In genomic region chr2:58376592-58376991, GRCh38 we compare ENCODE assay signal across 17 cellular contexts.
A peak's percentile ranks its signal among the peaks of the same experiment; 100 is the strongest.
DNase-seq lines count a peak whose midpoint lies in the region; ATAC-seq, FAIRE-seq and TF ChIP-seq lines count a peak whose summit lies in the region.
"Had no signal": no experiment of that assay in that cellular context is flagged by ENCODE, and none has a peak within 500 bp of the region (broad histone marks: within the 10 kb centered on the region; RNA-seq: fewer than 3 reads in every experiment).

No MANE protein-coding gene starts in this region.

- no peaks in the 10 kb centered on the region for H3K4me1 ChIP-seq in GM12878 (ENCODE audit: control insufficient read depth, insufficient read depth, low read length)
- H3K4me1 ChIP-seq: left ventricle myocardium inferior, testis had no signal

- no TSS peak for BruUV-seq in GM12878 (replicated peaks; lab: Mats Ljungman, UMichigan)

- CTCF ChIA-PET in GM12878 (lab: Yijun Ruan, JAX) = no interaction called here

- ATAC-seq in GM19023 (IDR thresholded peaks at IDR 0.05; ENCODE audit: unreplicated experiment) (peak; percentile 58), HG02938 (IDR thresholded peaks at IDR 0.05; ENCODE audit: unreplicated experiment) (peak; percentile 59), GM12878 (no peak; the same call in 2 of the 3 replicates)

- H3K4me3 ChIP-seq in GM12878 = no peak overlapping the region
- H3K4me3 ChIP-seq: left ventricle myocardium inferior, SK-N-MC, testis had no signal

- H3K27me3 ChIP-seq in GM12878 (replicated peaks in 1 of 2; ENCODE audit: control insufficient read depth in 2 of 2, insufficient read depth in 2 of 2, low read length in 1 of 2) = no peaks in the 10 kb centered on the region; a peak in 2 of 4 replicates
- H3K27me3 ChIP-seq: testis had no signal

- no peak for TF ChIP-seq POLR2A in GM12878 (IDR thresholded peaks at IDR 0.05; ENCODE audit: low read depth, low read length)

- H3K79me2 ChIP-seq in GM12878 (ENCODE audit: control insufficient read depth, insufficient read depth, low read length) = no peaks in the 10 kb centered on the region

- FAIRE-seq in GM12878 (lab: Jason Lieb, UNC) = peak; percentile 31
- FAIRE-seq: D721Med, HTR-8/SVneo had no signal

- RAD21 ChIA-PET in GM12878 (lab: Charles Lee; ENCODE audit: unreplicated experiment) = no interaction called here

- no peak overlapping the region for H2AFZ ChIP-seq in GM12878 (ENCODE audit: control insufficient read depth, low read depth, low read length)

- in situ Hi-C loops in GM12878 (cut with MboI) = no loop called here

- no peak overlapping the region for H3K9ac ChIP-seq in GM12878 (ENCODE audit: control insufficient read depth, insufficient read depth, low read length)

- POLR2A ChIA-PET in GM12878 (lab: Charles Lee) = no interaction called here

- WGBS in GM12878 (ENCODE audit: insufficient coverage, insufficient replicate concordance, low lambda C conversion rate, missing lambda C conversion rate) = 0% methylated on average over 1 of the region's 1 CpG

- H3K9me3 ChIP-seq in GM12878 (replicated peaks; ENCODE audit: control insufficient read depth, insufficient read depth, low read length) = no peaks in the 10 kb centered on the region
- H3K9me3 ChIP-seq: left ventricle myocardium inferior, testis had no signal

- no peak for TF ChIP-seq CTCF in GM12878 (IDR thresholded peaks at IDR 0.05 in 2 of 3, conservative IDR thresholded peaks at IDR 0.05 in 1 of 3; ENCODE audit: control insufficient read depth in 2 of 3, extremely low read depth in 1 of 3, insufficient read depth in 1 of 3, low read depth in 3 of 3, low read length in 3 of 3)

- peak; percentile 6 for DNase-seq in Daoy (ENCODE audit: low read depth)
- DNase-seq in GM12878 (ENCODE audit: low read depth, low spot score) = no peak
- DNase-seq in NCI-H526 (lab: John Stamatoyannopoulos, UW) = no peak
- DNase-seq in NAMALWA (ENCODE audit: low spot score) = no peak
- DNase-seq in NCI-H524 (lab: John Stamatoyannopoulos, UW) = no peak
- no peak for DNase-seq in H4 (ENCODE audit: low spot score)
- DNase-seq: activated CD4-positive, alpha-beta memory T cell treated with anti-CD3 and anti-CD28 coated beads for 36 hours; activated gamma-delta T cell; hippocampal formation; left ventricle myocardium inferior; MV-4-11; testis had no signal

- no peak for TF ChIP-seq EP300 in GM12878 (IDR thresholded peaks at IDR 0.05; ENCODE audit: borderline replicate concordance in 1 of 2, control insufficient read depth in 1 of 2, low read depth in 2 of 2, low read length in 2 of 2)

- TF ChIP-seq RAD21 in GM12878 (IDR thresholded peaks at IDR 0.05; ENCODE audit: insufficient read depth, low read depth, low read length) = no peak

- no peak overlapping the region for H3K27ac ChIP-seq in GM12878 (ENCODE audit: control insufficient read depth, insufficient read depth)
- H3K27ac ChIP-seq: left ventricle myocardium inferior, SK-N-MC, testis had no signal

- H3K36me3 ChIP-seq in GM12878 (ENCODE audit: control insufficient read depth in 2 of 2, insufficient read depth in 2 of 2, low read length in 1 of 2) = no peaks in the 10 kb centered on the region
- H3K36me3 ChIP-seq: left ventricle myocardium inferior had no signal

- H4K20me1 ChIP-seq in GM12878 (ENCODE audit: control insufficient read depth, insufficient read depth) = no peaks in the 10 kb centered on the region

- SMC1A ChIA-PET in GM12878 (lab: Charles Lee; ENCODE audit: uncharacterized antibody, unreplicated experiment) = no interaction called here

- H3K4me2 ChIP-seq in GM12878 (ENCODE audit: control insufficient read depth, insufficient read depth) = no peak overlapping the region

- intact Hi-C loops in GM12878 (cut with micrococcal nuclease; ENCODE audit: unreplicated experiment) = no loop called here

TF ChIP-seq in GM12878, 131 proteins besides CTCF, POLR2A, EP300 and RAD21:
- no peak for TF ChIP-seq STAT1 (conservative IDR thresholded peaks at IDR 0.05)
- TF ChIP-seq RBBP5 (conservative IDR thresholded peaks at IDR 0.05) = no peak
- TF ChIP-seq NRF1 (conservative IDR thresholded peaks at IDR 0.05; ENCODE audit: low read depth, low read length) = no peak
- TF ChIP-seq RCOR1 (conservative IDR thresholded peaks at IDR 0.05; ENCODE audit: low read depth, low read length) = no peak
- no peak for TF ChIP-seq ZNF24 (IDR thresholded peaks at IDR 0.05)
- TF ChIP-seq NFIC (IDR thresholded peaks at IDR 0.05; ENCODE audit: low read depth, low read length) = peak; percentile 41; the same call in 1 of the 2 replicates
- TF ChIP-seq SIX5 (IDR thresholded peaks at IDR 0.05; ENCODE audit: low read depth, low read length, severe bottlenecking) = no peak
- peak; percentile 73 for TF ChIP-seq JUNB (IDR thresholded peaks at IDR 0.05)
- no peak for TF ChIP-seq RAD51 (IDR thresholded peaks at IDR 0.05)
TF ChIP-seq in GM12878: peak in this region for 2.
